In the genomic region with DNA sequence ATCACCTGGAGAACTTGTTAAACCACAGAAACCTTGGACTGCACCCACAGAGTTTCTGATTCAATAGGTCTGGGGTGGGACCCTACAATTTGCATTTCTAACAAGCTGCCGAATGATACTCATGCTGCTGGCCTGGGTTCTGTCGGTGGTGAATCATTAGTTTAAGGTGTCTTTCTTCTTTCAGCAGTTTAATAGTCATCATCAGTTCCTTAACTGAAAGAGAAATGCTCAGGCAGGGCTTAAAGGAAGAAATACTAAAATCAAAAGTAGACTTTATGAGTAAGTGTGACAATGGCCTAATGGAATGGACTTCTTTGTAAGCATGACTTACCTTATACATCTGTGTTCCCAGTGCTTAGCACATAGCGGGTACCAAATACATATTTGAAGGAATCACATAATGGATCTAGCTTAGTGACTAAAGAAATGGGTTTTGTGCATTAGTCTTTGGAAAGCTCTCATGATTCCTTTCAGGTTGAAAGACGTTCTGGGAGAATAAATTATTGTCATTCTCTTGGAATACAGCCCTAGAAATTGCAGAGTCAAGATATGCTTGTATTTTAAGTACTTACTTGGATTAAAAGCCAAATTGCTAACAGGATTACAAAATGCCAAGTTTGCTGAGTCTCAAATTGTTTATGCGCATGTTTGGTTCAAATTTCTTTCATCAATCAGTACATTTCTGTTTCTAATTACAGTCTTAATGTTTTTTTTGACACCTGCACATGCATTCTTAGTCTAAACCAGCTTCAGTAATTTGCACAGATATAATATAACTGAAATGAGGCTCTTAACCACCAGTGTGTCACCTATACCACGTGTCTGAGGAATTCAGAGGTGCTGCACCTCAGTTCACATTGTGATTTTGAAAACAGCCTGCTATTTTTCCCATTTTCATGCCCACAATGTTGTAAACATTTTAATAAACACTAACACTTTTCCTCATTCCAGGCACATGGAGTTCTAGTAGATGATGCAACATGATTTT, we compare ENCODE assay signal across 1 cellular context.
TF ChIP-seq lines count a peak whose summit lies in the region.

No MANE protein-coding gene starts in this region.

TF ChIP-seq in H1, 55 proteins besides CTCF, POLR2A, EP300 and RAD21 (continued from another document):
- TF ChIP-seq, protein P1, sequence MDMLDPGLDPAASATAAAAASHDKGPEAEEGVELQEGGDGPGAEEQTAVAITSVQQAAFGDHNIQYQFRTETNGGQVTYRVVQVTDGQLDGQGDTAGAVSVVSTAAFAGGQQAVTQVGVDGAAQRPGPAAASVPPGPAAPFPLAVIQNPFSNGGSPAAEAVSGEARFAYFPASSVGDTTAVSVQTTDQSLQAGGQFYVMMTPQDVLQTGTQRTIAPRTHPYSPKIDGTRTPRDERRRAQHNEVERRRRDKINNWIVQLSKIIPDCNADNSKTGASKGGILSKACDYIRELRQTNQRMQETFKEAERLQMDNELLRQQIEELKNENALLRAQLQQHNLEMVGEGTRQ (IDR thresholded peaks at IDR 0.05; ENCODE audit: low read length), result no peak
- TF ChIP-seq ZNF274 (IDR thresholded peaks at IDR 0.05; ENCODE audit: borderline replicate concordance, extremely low read depth, low read length) (no peak), CTBP2 (IDR thresholded peaks at IDR 0.05; ENCODE audit: borderline replicate concordance, insufficient read depth, insufficient read length, low read length) (no peak), SUZ12 (IDR thresholded peaks at IDR 0.05; ENCODE audit: low read length) (no peak), GTF2F1 (IDR thresholded peaks at IDR 0.05; ENCODE audit: borderline replicate concordance, low read depth, low read length) (no peak), KDM4A (IDR thresholded peaks at IDR 0.05; ENCODE audit: low read depth, low read length, severe bottlenecking) (no peak), MAFK (IDR thresholded peaks at IDR 0.05; ENCODE audit: low read depth, low read length) (no peak), RBBP5 (IDR thresholded peaks at IDR 0.05; ENCODE audit: borderline replicate concordance, low read depth, low read length) (no peak), NANOG (IDR thresholded peaks at IDR 0.05; ENCODE audit: insufficient read depth, low read depth, low read length, poor library complexity, severe bottlenecking) (no peak), HDAC6 (IDR thresholded peaks at IDR 0.05; ENCODE audit: low read depth, low read length) (no peak)
